In genomic region chr1:26161408-26162219, GRCh38 we compare ENCODE assay signal across 8 cellular contexts. TPM values are rescaled to one million over a fixed set of nuclear protein-coding genes. Genes with fewer than 3 reads are reported as not detected.
DNase-seq lines count a peak whose midpoint lies in the region; ATAC-seq lines count a peak whose summit lies in the region.

No MANE protein-coding gene starts in this region.

- H3K36me3 ChIP-seq in endocrine pancreas (ENCODE audit: control insufficient read depth, insufficient read depth, low read length), result no peaks in the 10 kb centered on the region

- no peaks in the 10 kb centered on the region for H3K27me3 ChIP-seq in endocrine pancreas (ENCODE audit: control insufficient read depth, insufficient read depth, low read length)

- no peaks in the 10 kb centered on the region for H3K9me3 ChIP-seq in endocrine pancreas (ENCODE audit: control insufficient read depth, low read length)

- DNase-seq in CMK (ENCODE audit: low read depth) (peak; percentile 63), LHCN-M2 (ENCODE audit: low read depth) (peak; percentile 24), medulla oblongata (ENCODE audit: extremely low spot score) (peak; percentile 14)
- peak; percentile 62 for DNase-seq in activated CD4-positive, alpha-beta T cell treated with anti-CD3 and anti-CD28 coated beads for 48 hours
- DNase-seq in stimulated activated CD8-positive, alpha-beta memory T cell treated with anti-CD3 and anti-CD28 coated beads, Interleukin-7, amount 100 ng/mL, for 48 hours (ENCODE audit: extremely low read depth in 1 of 2, low read depth in 1 of 2), result peak; percentile 18 to 37

- no peaks in the 10 kb centered on the region for H3K4me1 ChIP-seq in endocrine pancreas (ENCODE audit: control insufficient read depth, insufficient read depth, low read length)

- peak overlapping the region; percentile 73 for H3K9ac ChIP-seq in endocrine pancreas (ENCODE audit: control insufficient read depth, insufficient read depth, low read length)

- H3K4me3 ChIP-seq in endocrine pancreas (ENCODE audit: control insufficient read depth, insufficient read depth, low read length), result no peak overlapping the region

- ATAC-seq in GM21360 (IDR thresholded peaks at IDR 0.05; ENCODE audit: unreplicated experiment) (no peak), HG03439 (IDR thresholded peaks at IDR 0.05; ENCODE audit: unreplicated experiment) (no peak)

RNA-seq across cellular contexts. Expression of gene FAM110D, which starts 2.7 kb away (rescaled TPM):
- total RNA-seq in LHCN-M2 (2014; rRNA removed), result not detected in 2 replicates
- 0.01 TPM for polyA plus RNA-seq in LHCN-M2 (2012)

RNA-seq across cellular contexts. Expression of gene C1orf232, which starts 7.1 kb away (rescaled TPM):
- not detected in 2 replicates for total RNA-seq in LHCN-M2 (2014; rRNA removed)
- polyA plus RNA-seq in LHCN-M2 (2012), result not detected

RNA-seq across cellular contexts. Expression of gene ZNF593, which starts 8.1 kb away (rescaled TPM):
- total RNA-seq in LHCN-M2 (2014; rRNA removed), result 26.5 and 30.4 TPM in 2 replicates
- polyA plus RNA-seq in LHCN-M2 (2012), result 76.0 TPM

RNA-seq across cellular contexts. Expression of gene ZNF593OS, which starts 10.0 kb away (rescaled TPM):
- not detected in 2 replicates for total RNA-seq in LHCN-M2 (2014; rRNA removed)
- polyA plus RNA-seq in LHCN-M2 (2012), result 0.75 TPM

RNA-seq across cellular contexts. Expression of gene CNKSR1, which starts 15.7 kb away (rescaled TPM):
- 0.23 TPM in 1 of 2 replicates, not detected in the other for total RNA-seq in LHCN-M2 (2014; rRNA removed)
- polyA plus RNA-seq in LHCN-M2 (2012), result 0.07 TPM
